In the genomic region with DNA sequence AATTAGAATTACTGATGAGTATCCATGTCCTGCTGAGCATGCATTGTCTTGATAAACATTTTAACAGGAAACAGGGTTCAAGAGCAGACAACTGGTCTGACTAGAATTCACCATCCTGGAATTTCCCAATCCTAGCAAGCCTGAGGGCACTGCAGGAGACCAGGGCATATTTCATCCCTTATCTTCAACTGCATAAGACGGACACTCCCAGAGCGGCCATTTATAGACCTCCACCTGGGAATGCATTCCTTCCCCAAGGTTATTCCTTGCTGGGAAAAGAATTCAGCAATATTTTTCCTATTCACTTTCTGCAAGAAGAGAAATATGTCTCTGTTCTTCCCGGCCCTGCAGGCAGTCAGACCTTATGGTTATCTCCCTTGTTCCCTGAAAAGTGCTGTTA, we compare ENCODE assay signal across 10 cellular contexts. TPM values are rescaled to one million over a fixed set of nuclear protein-coding genes. Genes with fewer than 3 reads are reported as not detected.
"Had no signal": no experiment of that assay in that cellular context is flagged by ENCODE, and none has a peak within 500 bp of the region (broad histone marks: within the 10 kb centered on the region; RNA-seq: fewer than 3 reads in every experiment).

No MANE protein-coding gene starts in this region.

RNA-seq across cellular contexts. Expression of a gene that starts 51.8 kb away (rescaled TPM):
- total RNA-seq: activated CD4-positive, alpha-beta memory T cell treated with anti-CD3 and anti-CD28 coated beads, Interleukin-2, amount 10 ng/mL, durations not matched to agents 7 days and 5 days; activated CD4-positive, alpha-beta T cell treated with anti-CD3 and anti-CD28 coated beads for 36 hours; activated CD4-positive, alpha-beta T cell treated with anti-CD3 and anti-CD28 coated beads, Interleukin-2, amount 10 ng/mL, durations not matched to agents 7 days and 5 days; activated CD8-positive, alpha-beta memory T cell treated with anti-CD3 and anti-CD28 coated beads, Interleukin-2, amount 10 ng/mL, durations not matched to agents 7 days and 5 days; activated CD8-positive, alpha-beta T cell treated with anti-CD3 and anti-CD28 coated beads, Interleukin-2, amount 10 ng/mL, durations not matched to agents 7 days and 5 days; activated naive CD8-positive, alpha-beta T cell treated with anti-CD3 and anti-CD28 coated beads, Interleukin-2, amount 10 ng/mL, durations not matched to agents 7 days and 5 days; activated T-helper 2 cell treated with anti-CD3 and anti-CD28 coated beads, Interferon-gamma antibody, Interleukin-2, Interleukin-4, amounts not matched to agents 10 μg/mL and 5 μg/mL and 100 μg/mL, durations not matched to agents 14 hours and 24 hours and 36 hours; ascending aorta; chondrocyte had no signal
- polyA plus RNA-seq: adipose tissue had no signal
